ENCODE assay signal across 28 cellular contexts in genomic region chr12:108109954-108110353, GRCh38. TPM values are rescaled to one million over a fixed set of nuclear protein-coding genes. Genes with fewer than 3 reads are reported as not detected.
"Had no signal": no experiment of that assay in that cellular context is flagged by ENCODE, and none has a peak within 500 bp of the region (broad histone marks: within the 10 kb centered on the region; RNA-seq: fewer than 3 reads in every experiment).

No MANE protein-coding gene starts in this region.

- H3K27me3 ChIP-seq: foreskin keratinocyte, hepatocyte, left lung had no signal

- H3K4me3 ChIP-seq: heart left ventricle, hepatocyte, left lung, lower lobe of right lung, mucosa of descending colon had no signal

- H3K9me3 Mint-ChIP-seq: dendritic cell treated with granulocyte-macrophage colony-stimulating factor and Interleukin-4, amounts not matched to agents 40 ng/mL and 50 ng/mL, for 4 days; immature natural killer cell; mesothelial cell of epicardium had no signal

- H3K36me3 Mint-ChIP-seq: immature natural killer cell, mesothelial cell of epicardium, naive B cell had no signal

- H3K36me3 ChIP-seq: heart left ventricle, left lung, lower lobe of right lung had no signal

- H3K4me2 ChIP-seq: hepatocyte had no signal

- H2AFZ ChIP-seq: hepatocyte had no signal

- H3K4me3 Mint-ChIP-seq: dendritic cell treated with granulocyte-macrophage colony-stimulating factor and Interleukin-4, amounts not matched to agents 40 ng/mL and 50 ng/mL, for 4 days; immature natural killer cell; mesothelial cell of epicardium; naive B cell had no signal

- H3K9me3 ChIP-seq: heart left ventricle, left lung, lower lobe of right lung, mucosa of descending colon had no signal

- H3K4me1 ChIP-seq: foreskin keratinocyte, left lung, lower lobe of right lung had no signal

- H3K27ac ChIP-seq: epithelial cell of prostate, foreskin keratinocyte, heart left ventricle, hepatocyte, left lung, lower lobe of right lung had no signal

- FAIRE-seq: colon, endometrium, frontal cortex, keratinocyte had no signal

- H3K27ac Mint-ChIP-seq: dendritic cell treated with granulocyte-macrophage colony-stimulating factor and Interleukin-4, amounts not matched to agents 40 ng/mL and 50 ng/mL, for 4 days; immature natural killer cell; mesothelial cell of epicardium had no signal

- DNase-seq: cortex of kidney; effector CD8-positive, alpha-beta T cell; erythroblast; foreskin keratinocyte; heart left ventricle; hypothalamus; immature natural killer cell; left cardiac atrium; left lung; left ventricle myocardium superior; lower lobe of right lung; mesenchymal stem cell; mucosa of descending colon; naive B cell had no signal

- ATAC-seq: esophagus mucosa, foreskin keratinocyte, heart left ventricle, left cardiac atrium, left lung, left ventricle myocardium superior, lower lobe of right lung, mucosa of descending colon had no signal

- H3K79me2 ChIP-seq: hepatocyte had no signal

RNA-seq across cellular contexts. Expression of gene WSCD2, which starts 19.1 kb away (rescaled TPM):
- total RNA-seq: dermis microvascular lymphatic vessel endothelial cell, fibroblast of lung, fibroblast of villous mesenchyme, foreskin keratinocyte, lung microvascular endothelial cell, myocyte had no signal
- polyA plus RNA-seq: fibroblast of lung, foreskin keratinocyte, heart left ventricle, immature natural killer cell, keratinocyte had no signal
